8 cellular contexts compared by ENCODE assay signal in the genomic region with DNA sequence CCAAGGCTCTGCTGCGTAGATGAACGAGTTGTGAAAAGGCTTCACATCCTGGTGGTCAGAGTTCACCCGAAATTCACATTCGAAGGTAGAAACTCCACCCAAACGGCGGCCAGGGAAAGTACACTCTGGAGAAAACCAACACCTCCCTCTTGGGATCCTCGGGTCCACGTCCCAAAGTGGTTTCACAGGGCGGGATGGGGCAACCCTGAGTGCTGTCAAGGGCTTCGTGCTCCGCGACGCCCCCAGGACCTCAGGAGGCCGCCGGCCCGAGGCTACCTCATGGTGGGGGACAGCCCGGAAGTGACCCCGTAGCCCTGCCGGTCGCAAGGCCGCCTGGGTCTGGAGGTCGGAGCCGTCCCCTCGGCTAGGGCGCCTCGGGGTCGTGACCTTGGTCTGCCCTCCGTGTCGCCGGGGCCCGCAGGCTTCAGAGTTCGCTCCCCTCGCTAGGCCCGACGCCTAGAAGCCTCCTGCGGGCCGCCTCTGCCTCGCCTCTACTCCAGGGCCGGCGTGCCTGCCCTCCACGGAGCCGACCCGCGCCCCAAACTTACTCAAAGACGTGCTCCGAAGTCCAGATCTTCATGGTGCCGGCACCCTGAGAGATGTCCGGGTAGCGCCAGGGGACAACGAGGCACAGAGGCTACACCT. TPM values are rescaled to one million over a fixed set of nuclear protein-coding genes. Genes with fewer than 3 reads are reported as not detected.
A peak's percentile ranks its signal among the peaks of the same experiment; 100 is the strongest.
DNase-seq lines count a peak whose midpoint lies in the region; ATAC-seq and TF ChIP-seq lines count a peak whose summit lies in the region.

A gene (minus strand): TSS at position 636 of the 645 bp plus-strand sequence. CDS start 56 bp downstream, at position 580.

- peak within 1 kb of the TSS; percentile 25 for H2AFZ ChIP-seq in HCT116 (ENCODE audit: low read depth, low read length, poor library complexity, severe bottlenecking)

- CTCF ChIA-PET in HCT116 (lab: Charles Lee): interaction anchor here (1.6 kb wide), 1 partner anchor 9 kb away, joined by 8 read pairs; no protein-coding TSS in a partner anchor

- peak within 1 kb of the TSS; percentile 94 for H3K4me2 ChIP-seq in HCT116 (ENCODE audit: low read length)

- in situ Hi-C loops in astrocyte of the spinal cord (cut with HindIII; ENCODE audit: low sequenced_read_pairs): no loop called here

- no TSS peak for BruUV-seq in HCT116 (replicated peaks; lab: Mats Ljungman, UMichigan)

- H3K4me3 Mint-ChIP-seq in activated T-cell treated with anti-CD3 and anti-CD28 coated beads, Interleukin-2, amount 50 U/mL, for 4 hours: peak within 1 kb of the TSS; percentile 93

- H3K27me3 ChIP-seq in HCT116 (ENCODE audit: insufficient read depth, low read length) (no peaks in the 10 kb centered on the region), MG63 (no peaks in the 10 kb centered on the region), iPS-15b (ENCODE audit: control insufficient read depth, insufficient read depth, low read length) (peaks cover 9% of the 10 kb centered on the region)

- no peaks in the 10 kb centered on the region for H4K20me1 ChIP-seq in HCT116 (ENCODE audit: insufficient read depth)

- H3K9me3 ChIP-seq in HCT116 (ENCODE audit: control insufficient read depth in 1 of 2, insufficient read depth in 1 of 2, low read depth in 1 of 2, low read length in 2 of 2) (no peaks in the 10 kb centered on the region), MG63 (no peaks in the 10 kb centered on the region), iPS-15b (ENCODE audit: control insufficient read depth, insufficient read depth, low read length) (no peaks in the 10 kb centered on the region)

- H3K27me3 Mint-ChIP-seq in activated T-cell treated with anti-CD3 and anti-CD28 coated beads, Interleukin-2, amount 50 U/mL, for 4 hours (ENCODE audit: low read depth): no peaks in the 10 kb centered on the region

- no peak for DNase-seq in activated T-cell treated with anti-CD3 and anti-CD28 coated beads, Interleukin-2, amount 50 U/mL, for 4 hours
- DNase-seq in activated T-cell treated with anti-CD3 and anti-CD28 coated beads, Interleukin-2, amount 50 U/mL, for 1 hour: no peak
- no peak for DNase-seq in HCT116 (ENCODE audit: low read depth, low spot score)
- no peak for DNase-seq in MG63
- no peak for DNase-seq in astrocyte of the spinal cord (ENCODE audit: low read depth, low spot score)
- DNase-seq in T-helper 9 cell: no peak

- RAD21 ChIA-PET in HCT116 (lab: Charles Lee; ENCODE audit: low non-redundant PET in 1 of 2, low total read pairs in 2 of 2, uncharacterized antibody in 2 of 2, unreplicated experiment in 2 of 2): no interaction called here

- no peak for TF ChIP-seq RAD21 in HCT116 (IDR thresholded peaks at IDR 0.05; ENCODE audit: low read depth)

- peaks cover 50% of the 10 kb centered on the region for H3K4me1 Mint-ChIP-seq in activated T-cell treated with anti-CD3 and anti-CD28 coated beads, Interleukin-2, amount 50 U/mL, for 4 hours (ENCODE audit: low read depth)

- no peaks in the 10 kb centered on the region for H3K9me3 Mint-ChIP-seq in activated T-cell treated with anti-CD3 and anti-CD28 coated beads, Interleukin-2, amount 50 U/mL, for 4 hours

- H3K9me2 ChIP-seq in HCT116 (ENCODE audit: insufficient read depth): no peaks in the 10 kb centered on the region

- H3K9ac ChIP-seq in HCT116 (ENCODE audit: low read length) (peak within 1 kb of the TSS; percentile 84), iPS-15b (ENCODE audit: low read depth, low read length) (peak within 1 kb of the TSS; percentile 73)

- peaks cover 24% of the 10 kb centered on the region for H3K36me3 Mint-ChIP-seq in activated T-cell treated with anti-CD3 and anti-CD28 coated beads, Interleukin-2, amount 50 U/mL, for 4 hours (ENCODE audit: insufficient read depth)

- H3K27ac ChIP-seq in HCT116 (ENCODE audit: low read depth, low read length) (peak within 1 kb of the TSS; percentile 83), skin epidermis (peak within 1 kb of the TSS; percentile 72 to 94 (median 88))

- H3K4me1 ChIP-seq in HCT116 (ENCODE audit: control insufficient read depth in 1 of 2, insufficient read depth in 2 of 2, low read length in 2 of 2): peaks cover 15 to 24% of the 10 kb centered on the region in 2 experiments
- no peaks in the 10 kb centered on the region for H3K4me1 ChIP-seq in iPS-15b (ENCODE audit: control insufficient read depth, insufficient read depth, low read length)

- H3K4me3 ChIP-seq in HCT116 (replicated peaks in 1 of 2; ENCODE audit: low read depth in 1 of 2, low read length in 2 of 2): peak within 1 kb of the TSS; percentile 82 to 84
- peak within 1 kb of the TSS; percentile 91 for H3K4me3 ChIP-seq in MG63
- peak within 1 kb of the TSS; percentile 71 for H3K4me3 ChIP-seq in astrocyte of the spinal cord (ENCODE audit: low read depth, low read length)
- H3K4me3 ChIP-seq in iPS-15b (ENCODE audit: low read depth, low read length): peak within 1 kb of the TSS; percentile 76
- peak within 1 kb of the TSS; percentile 70 to 95 (median 89) for H3K4me3 ChIP-seq in skin epidermis

- TF ChIP-seq POLR2A in HCT116 (IDR thresholded peaks at IDR 0.05; ENCODE audit: borderline replicate concordance, extremely low read depth, insufficient read depth, insufficient read length): no peak

- H3K79me2 ChIP-seq in HCT116 (ENCODE audit: insufficient read depth, low read length): peaks cover 53% of the 10 kb centered on the region

- ATAC-seq in activated T-cell treated with anti-CD3 and anti-CD28 coated beads, Interleukin-2, amount 50 U/mL, for 4 hours: peak; percentile 45 to 46
- peak; percentile 47 for ATAC-seq in HCT116

- POLR2A ChIA-PET in HCT116 (lab: Charles Lee): interaction anchor here (0.7 to 3.0 kb wide), 3 partner anchors 10 to 17 kb away, joined by 3 to 13 read pairs (median 5); a partner anchor contains a TSS

- intact Hi-C loops in HCT116 (cut with micrococcal nuclease): no loop called here

- H3K36me3 ChIP-seq in HCT116 (ENCODE audit: control insufficient read depth in 1 of 2, insufficient read depth in 2 of 2, low read length in 2 of 2) (peaks cover 10 to 26% of the 10 kb centered on the region in 2 experiments), MG63 (peaks cover 41% of the 10 kb centered on the region), iPS-15b (ENCODE audit: control insufficient read depth, insufficient read depth, low read length) (peaks cover 5% of the 10 kb centered on the region)

- TF ChIP-seq CTCF in HCT116 (IDR thresholded peaks at IDR 0.05 in 2 of 3, conservative IDR thresholded peaks at IDR 0.05 in 1 of 3; ENCODE audit: borderline replicate concordance in 1 of 3, insufficient read depth in 1 of 3, low read depth in 2 of 3, low read length in 2 of 3): no peak
- no peak for TF ChIP-seq CTCF in astrocyte of the spinal cord (IDR thresholded peaks at IDR 0.05; ENCODE audit: low read depth, low read length)

TF ChIP-seq in HCT116, 20 proteins besides CTCF, POLR2A, EP300 and RAD21:
- TF ChIP-seq ZFX (IDR thresholded peaks at IDR 0.05): peak; percentile 98
- no peak for TF ChIP-seq EZH2phosphoT487 (IDR thresholded peaks at IDR 0.05; ENCODE audit: borderline replicate concordance)
- TF ChIP-seq JUND (IDR thresholded peaks at IDR 0.05): no peak
- TF ChIP-seq FOSL1 (IDR thresholded peaks at IDR 0.05; ENCODE audit: low read depth): no peak
- TF ChIP-seq, protein P1, sequence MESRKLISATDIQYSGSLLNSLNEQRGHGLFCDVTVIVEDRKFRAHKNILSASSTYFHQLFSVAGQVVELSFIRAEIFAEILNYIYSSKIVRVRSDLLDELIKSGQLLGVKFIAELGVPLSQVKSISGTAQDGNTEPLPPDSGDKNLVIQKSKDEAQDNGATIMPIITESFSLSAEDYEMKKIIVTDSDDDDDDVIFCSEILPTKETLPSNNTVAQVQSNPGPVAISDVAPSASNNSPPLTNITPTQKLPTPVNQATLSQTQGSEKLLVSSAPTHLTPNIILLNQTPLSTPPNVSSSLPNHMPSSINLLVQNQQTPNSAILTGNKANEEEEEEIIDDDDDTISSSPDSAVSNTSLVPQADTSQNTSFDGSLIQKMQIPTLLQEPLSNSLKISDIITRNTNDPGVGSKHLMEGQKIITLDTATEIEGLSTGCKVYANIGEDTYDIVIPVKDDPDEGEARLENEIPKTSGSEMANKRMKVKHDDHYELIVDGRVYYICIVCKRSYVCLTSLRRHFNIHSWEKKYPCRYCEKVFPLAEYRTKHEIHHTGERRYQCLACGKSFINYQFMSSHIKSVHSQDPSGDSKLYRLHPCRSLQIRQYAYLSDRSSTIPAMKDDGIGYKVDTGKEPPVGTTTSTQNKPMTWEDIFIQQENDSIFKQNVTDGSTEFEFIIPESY (IDR thresholded peaks at IDR 0.05; ENCODE audit: extremely low read depth, insufficient replicate concordance, low read length): no peak
- TF ChIP-seq SIN3A (IDR thresholded peaks at IDR 0.05; ENCODE audit: low read depth): 0 out of 2 replicates have a peak, but pooled peaks have one; percentile 3
- TF ChIP-seq, protein P2, sequence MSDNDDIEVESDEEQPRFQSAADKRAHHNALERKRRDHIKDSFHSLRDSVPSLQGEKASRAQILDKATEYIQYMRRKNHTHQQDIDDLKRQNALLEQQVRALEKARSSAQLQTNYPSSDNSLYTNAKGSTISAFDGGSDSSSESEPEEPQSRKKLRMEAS (IDR thresholded peaks at IDR 0.05): peak; percentile 26; the same call in 1 of the 2 replicates
- peak; percentile 77 for TF ChIP-seq POLR2AphosphoS5 (IDR thresholded peaks at IDR 0.05; ENCODE audit: low read depth, low read length)

RNA-seq across cellular contexts. Expression of the gene that starts here (rescaled TPM):
- 100 to 1,000 TPM; 147 to 174 (median 160) TPM for total RNA-seq in activated T-cell treated with anti-CD3 and anti-CD28 coated beads, Interleukin-2, amount 50 U/mL, for 4 hours
- 129 TPM for total RNA-seq in HCT116 (2021; ENCODE audit: unreplicated experiment)
- polyA plus RNA-seq in HCT116 (2012): 110 and 112 TPM in 2 replicates
- total RNA-seq in MG63 (2014; rRNA removed; shearing (Covaris generic); ENCODE audit: low replicate concordance): 177 and 205 TPM in 2 replicates
